In genomic region chr1:55257958-55258357, GRCh38 we compare ENCODE assay signal across 8 cellular contexts. TPM values are rescaled to one million over a fixed set of nuclear protein-coding genes. Genes with fewer than 3 reads are reported as not detected.
DNase-seq lines count a peak whose midpoint lies in the region; ATAC-seq and TF ChIP-seq lines count a peak whose summit lies in the region.

No MANE protein-coding gene starts in this region.

- H3K9me3 Mint-ChIP-seq in activated naive CD8-positive, alpha-beta T cell treated with anti-CD3 and anti-CD28 coated beads for 36 hours: no peaks in the 10 kb centered on the region

- H3K4me1 Mint-ChIP-seq in activated naive CD8-positive, alpha-beta T cell treated with anti-CD3 and anti-CD28 coated beads for 36 hours: peaks cover 19% of the 10 kb centered on the region

- H3K4me1 ChIP-seq in heart right ventricle: peaks cover 0 to 7% (median 0%) of the 10 kb centered on the region in 9 donors
- H3K4me1 ChIP-seq in right cardiac atrium (ENCODE audit: control insufficient read depth, insufficient read depth, low read length): no peaks in the 10 kb centered on the region

- no peaks in the 10 kb centered on the region for H3K36me3 ChIP-seq in heart right ventricle

- H3K4me3 ChIP-seq in NB4 (ENCODE audit: low read depth, low read length): no peak overlapping the region
- H3K4me3 ChIP-seq in heart right ventricle: no peak overlapping the region
- no peak overlapping the region for H3K4me3 ChIP-seq in right cardiac atrium (ENCODE audit: low read length)

- intact Hi-C loops in heart right ventricle (cut with DNase I) (no loop called here), right cardiac atrium (cut with DNase I) (no loop called here)

- H3K4me3 Mint-ChIP-seq in activated naive CD8-positive, alpha-beta T cell treated with anti-CD3 and anti-CD28 coated beads for 36 hours: no peak overlapping the region

- TF ChIP-seq CTCF in NB4 (IDR thresholded peaks at IDR 0.05; ENCODE audit: low read depth, low read length) (no peak), heart right ventricle (IDR thresholded peaks at IDR 0.05) (no peak)

- H3K9me3 ChIP-seq in heart right ventricle (no peaks in the 10 kb centered on the region), right cardiac atrium (ENCODE audit: control insufficient read depth, low read length) (no peaks in the 10 kb centered on the region)

- peak overlapping the region; percentile 3 for H3K27ac Mint-ChIP-seq in activated naive CD8-positive, alpha-beta T cell treated with anti-CD3 and anti-CD28 coated beads for 36 hours

- H3K36me3 Mint-ChIP-seq in activated naive CD8-positive, alpha-beta T cell treated with anti-CD3 and anti-CD28 coated beads for 36 hours: no peaks in the 10 kb centered on the region

- TF ChIP-seq POLR2A in NB4 (IDR thresholded peaks at IDR 0.05; ENCODE audit: extremely low read depth, insufficient read length): no peak

- H3K27ac ChIP-seq in heart right ventricle (no peak overlapping the region), right cardiac atrium (ENCODE audit: low read length) (no peak overlapping the region)

- H3K27me3 ChIP-seq in heart right ventricle (no peaks in the 10 kb centered on the region), right cardiac atrium (ENCODE audit: control insufficient read depth, insufficient read depth) (no peaks in the 10 kb centered on the region)

- ATAC-seq in GM21447 (IDR thresholded peaks at IDR 0.05; ENCODE audit: unreplicated experiment): peak; percentile 41
- no peak for ATAC-seq in heart right ventricle
- no peak for ATAC-seq in right cardiac atrium

- DNase-seq in AML-193 (lab: John Stamatoyannopoulos, UW): peak; percentile 4 to 6
- peak; percentile 35 for DNase-seq in NB4 (ENCODE audit: low read depth)
- peak; percentile 23 for DNase-seq in activated naive CD8-positive, alpha-beta T cell treated with anti-CD3 and anti-CD28 coated beads for 36 hours
- DNase-seq in heart right ventricle: no peak
- DNase-seq in medulla oblongata (ENCODE audit: extremely low spot score): no peak
- DNase-seq in right cardiac atrium: no peak
- no peak for DNase-seq in ecto neural progenitor cell (ENCODE audit: low spot score)

- H3K27me3 Mint-ChIP-seq in activated naive CD8-positive, alpha-beta T cell treated with anti-CD3 and anti-CD28 coated beads for 36 hours: no peaks in the 10 kb centered on the region

- WGBS in heart right ventricle, 2 donors: 59 to 65% methylated on average over 3 of the region's 3 CpGs
- WGBS in right cardiac atrium: 56% methylated on average over 3 of the region's 3 CpGs

RNA-seq across cellular contexts. Expression of gene USP24, which starts 42.8 kb away (rescaled TPM):
- total RNA-seq in activated naive CD8-positive, alpha-beta T cell treated with anti-CD3 and anti-CD28 coated beads for 36 hours: 10 to 100 TPM; 44.4 to 51.2 TPM
- total RNA-seq in heart right ventricle: 10 to 100 TPM; 31.4 to 49.7 (median 42.5) TPM
- 10 to 100 TPM in 1 of 2 donors, 1 to 10 TPM in 1; 7.1 to 13.4 TPM for polyA plus RNA-seq in heart right ventricle
- 10 to 100 TPM; 32.6 to 35.7 (median 34.7) TPM for total RNA-seq in right cardiac atrium
- polyA plus RNA-seq in right cardiac atrium: 11.4 TPM

Comparison
In these comparisons a context has a peak if more than half of its experiments do, and no peak if none do; other contexts are left out.
1. DNase-seq: peak in AML-193 (2 of 2), NB4 (single experiment) and activated naive CD8-positive, alpha-beta T cell treated with anti-CD3 and anti-CD28 coated beads for 36 hours (single experiment); none in heart right ventricle (0 of 2), medulla oblongata (single experiment), right cardiac atrium (0 of 3) and ecto neural progenitor cell (single experiment).